1 cellular context compared by ENCODE assay signal in genomic region chr21:29648710-29649240, GRCh38.
TF ChIP-seq lines count a peak whose summit lies in the region.

No MANE protein-coding gene starts in this region.

TF ChIP-seq in K562, 482 proteins besides CTCF, POLR2A, EP300 and RAD21 (continued from another document and continues in another):
- no peak for TF ChIP-seq MLLT1 (IDR thresholded peaks at IDR 0.05)
- no peak; the same call in 1 of the 2 replicates for TF ChIP-seq ZNF668 (CRISPR knock-in tag; IDR thresholded peaks at IDR 0.05)
- no peak for TF ChIP-seq ZNF507 (tag; conservative IDR thresholded peaks at IDR 0.05)
- no peak for TF ChIP-seq NFE2L1 (tag; IDR thresholded peaks at IDR 0.05; ENCODE audit: borderline replicate concordance, low read depth)
- no peak for TF ChIP-seq LCOR (CRISPR knock-in tag; IDR thresholded peaks at IDR 0.05)
- no peak for TF ChIP-seq ZNF407 (IDR thresholded peaks at IDR 0.05; ENCODE audit: low read depth)
- no peak for TF ChIP-seq NR2F6 (CRISPR knock-in tag; IDR thresholded peaks at IDR 0.05)
- no peak for TF ChIP-seq ASH1L (IDR thresholded peaks at IDR 0.05; ENCODE audit: borderline replicate concordance, low read depth, partially characterized antibody)
- no peak for TF ChIP-seq RBM39 (optimal IDR thresholded peaks at IDR 0.05; ENCODE audit: low read depth, low read length)
- TF ChIP-seq ARID1B (IDR thresholded peaks at IDR 0.05) = no peak
- no peak for TF ChIP-seq BCOR (IDR thresholded peaks at IDR 0.05)
- TF ChIP-seq CBX2 (IDR thresholded peaks at IDR 0.05; ENCODE audit: insufficient read depth, low read length, poor library complexity, severe bottlenecking) = no peak
- no peak for TF ChIP-seq ZBTB34 (CRISPR knock-in tag; IDR thresholded peaks at IDR 0.05)
- TF ChIP-seq MEF2D (tag; conservative IDR thresholded peaks at IDR 0.05; ENCODE audit: low read depth) = peak; percentile 81; the same call in 1 of the 2 replicates
- TF ChIP-seq ARID2 (IDR thresholded peaks at IDR 0.05) = 0 out of 2 replicates have a peak, but pooled peaks have one; percentile 3
- no peak for TF ChIP-seq EP400 (IDR thresholded peaks at IDR 0.05)
- peak; percentile 25; the same call in 1 of the 2 replicates for TF ChIP-seq GTF2E2 (tag; IDR thresholded peaks at IDR 0.05)
- no peak for TF ChIP-seq ZNF124 (CRISPR knock-in tag; IDR thresholded peaks at IDR 0.05)
- no peak for TF ChIP-seq ZNF551 (CRISPR knock-in tag; IDR thresholded peaks at IDR 0.05)
- TF ChIP-seq IFI16 (CRISPR knock-in tag; IDR thresholded peaks at IDR 0.05) = no peak
- TF ChIP-seq ZNF79 (CRISPR knock-in tag; IDR thresholded peaks at IDR 0.05; ENCODE audit: low read depth) = peak; percentile 44; the same call in 1 of the 2 replicates
- no peak for TF ChIP-seq ZNF280B (CRISPR knock-in tag; IDR thresholded peaks at IDR 0.05)
- TF ChIP-seq TRIM28 (IDR thresholded peaks at IDR 0.05) = no peak
- no peak for TF ChIP-seq FOXJ3 (CRISPR knock-in tag; IDR thresholded peaks at IDR 0.05)
- TF ChIP-seq CHAMP1 (IDR thresholded peaks at IDR 0.05) = no peak
- TF ChIP-seq RBM14 (IDR thresholded peaks at IDR 0.05; ENCODE audit: borderline replicate concordance, insufficient read depth, low read depth, low read length) = no peak
- no peak for TF ChIP-seq PURB (CRISPR knock-in tag; IDR thresholded peaks at IDR 0.05; ENCODE audit: low read depth)
- no peak for TF ChIP-seq POLR2G (IDR thresholded peaks at IDR 0.05; ENCODE audit: low read depth, low read length)
- TF ChIP-seq NR2C2 (CRISPR knock-in tag; IDR thresholded peaks at IDR 0.05) = no peak
- no peak for TF ChIP-seq NR2C2 (tag; IDR thresholded peaks at IDR 0.05)
- no peak for TF ChIP-seq E2F4 (CRISPR knock-in tag; IDR thresholded peaks at IDR 0.05; ENCODE audit: low read depth)
- peak; percentile 82 for TF ChIP-seq ZNF24 (IDR thresholded peaks at IDR 0.05)
- TF ChIP-seq SNRNP70 (optimal IDR thresholded peaks at IDR 0.05; ENCODE audit: low read depth, low read length) = no peak
- no peak for TF ChIP-seq E2F1 (CRISPR knock-in tag; IDR thresholded peaks at IDR 0.05)
- no peak; the same call in 1 of the 2 replicates for TF ChIP-seq ETV1 (tag; conservative IDR thresholded peaks at IDR 0.05; ENCODE audit: low read depth)
- no peak for TF ChIP-seq PHB (CRISPR knock-in tag; IDR thresholded peaks at IDR 0.05)
- no peak for TF ChIP-seq ZNF277 (CRISPR knock-in tag; IDR thresholded peaks at IDR 0.05; ENCODE audit: borderline replicate concordance)
- no peak for TF ChIP-seq ZBTB5 (IDR thresholded peaks at IDR 0.05)
- no peak for TF ChIP-seq MYNN (IDR thresholded peaks at IDR 0.05)
- TF ChIP-seq MYNN (CRISPR knock-in tag; IDR thresholded peaks at IDR 0.05) = no peak
- TF ChIP-seq KDM2B (CRISPR knock-in tag; IDR thresholded peaks at IDR 0.05) = no peak
- no peak for TF ChIP-seq ZNF830 (CRISPR knock-in tag; IDR thresholded peaks at IDR 0.05)
- TF ChIP-seq SIN3B (IDR thresholded peaks at IDR 0.05; ENCODE audit: low read depth) = no peak
